ENCODE assay signal across 8 cellular contexts in genomic region chr4:128862608-128863313, GRCh38.
DNase-seq lines count a peak whose midpoint lies in the region; ATAC-seq lines count a peak whose summit lies in the region.

No MANE protein-coding gene starts in this region.

- ATAC-seq in GM18511 (IDR thresholded peaks at IDR 0.05; ENCODE audit: unreplicated experiment) (peak; percentile 72), HG02840 (IDR thresholded peaks at IDR 0.05; ENCODE audit: low FRiP score, unreplicated experiment) (peak; percentile 55)
- peak; percentile 93 to 94 for ATAC-seq in activated CD4-positive, CD25-positive, alpha-beta regulatory T cell treated with anti-CD3 and anti-CD28 coated beads, Interleukin-2, amount 50 U/mL, for 24 hours

- peak; percentile 9 for DNase-seq in effector CD8-positive, alpha-beta T cell (lab: John Stamatoyannopoulos, UW)
- peak; percentile 23 to 31 for DNase-seq in stimulated activated CD8-positive, alpha-beta memory T cell treated with anti-CD3 and anti-CD28 coated beads, Interleukin-15, amount 100 ng/mL, for 48 hours (ENCODE audit: low read depth in 2 of 2)
- DNase-seq in SIG-M5 (lab: John Stamatoyannopoulos, UW) (no peak), GM19238 (ENCODE audit: insufficient read length, low spot score) (no peak), NCI-H146 treated with DMSO at 0.1 percent for 48 hours (lab: John Stamatoyannopoulos, UW; ENCODE audit: unreplicated experiment) (no peak)

Comparison
In these comparisons a context has a peak if more than half of its experiments do, and no peak if none do; other contexts are left out.
1. DNase-seq: peak in effector CD8-positive, alpha-beta T cell (single experiment) and stimulated activated CD8-positive, alpha-beta memory T cell treated with anti-CD3 and anti-CD28 coated beads, Interleukin-15, amount 100 ng/mL, for 48 hours (2 of 2); none in SIG-M5 (single experiment), GM19238 (single experiment) and NCI-H146 treated with DMSO at 0.1 percent for 48 hours (single experiment).
2. Peak in every context shown above with its lines, with median percentiles within 50 percentile points of each other: ATAC-seq.